In genomic region chr5:134088994-134089560, GRCh38 we compare ENCODE assay signal across 1 cellular context.
TF ChIP-seq lines count a peak whose summit lies in the region.

No MANE protein-coding gene starts in this region.

TF ChIP-seq in SK-N-SH, 30 proteins besides CTCF, POLR2A, EP300 and RAD21 (continued from another document):
- TF ChIP-seq NRF1 (IDR thresholded peaks at IDR 0.05; ENCODE audit: low read depth, low read length) (no peak), FOSL2 (IDR thresholded peaks at IDR 0.05; ENCODE audit: borderline replicate concordance, low read depth) (no peak)
